Comparison of ENCODE assay signal across 12 cellular contexts in genomic region chr11:76604081-76604601, GRCh38.
DNase-seq lines count a peak whose midpoint lies in the region; ATAC-seq and TF ChIP-seq lines count a peak whose summit lies in the region.
"Had no signal": no experiment of that assay in that cellular context is flagged by ENCODE, and none has a peak within 500 bp of the region (broad histone marks: within the 10 kb centered on the region; RNA-seq: fewer than 3 reads in every experiment).

No MANE protein-coding gene starts in this region.

- peak overlapping the region in 4 of 5 experiments; percentile 21 to 59 (median 50) for H3K27ac Mint-ChIP-seq in brain
- H3K27ac Mint-ChIP-seq: CD8-positive, alpha-beta T cell had no signal

- no peaks in the 10 kb centered on the region for H3K36me3 Mint-ChIP-seq in brain
- H3K36me3 Mint-ChIP-seq: CD8-positive, alpha-beta T cell had no signal

- WGBS in mesenchymal stem cell: 88% methylated on average over 12 of the region's 12 CpGs

- peak overlapping the region in 1 of 5 experiments; percentile 6 for H3K4me3 Mint-ChIP-seq in brain
- H3K4me3 Mint-ChIP-seq: activated T-helper 17 cell treated with anti-CD3 and anti-CD28 coated beads, Interleukin-2, amount 50 U/mL, for 72 hours; CD8-positive, alpha-beta T cell had no signal

- H3K4me1 ChIP-seq in mesenchymal stem cell (ENCODE audit: control insufficient read depth, insufficient read depth, low read depth, low read length): peaks cover 9% of the 10 kb centered on the region
- H3K4me1 ChIP-seq in subcutaneous abdominal adipose tissue (ENCODE audit: control insufficient read depth in 5 of 5, insufficient read depth in 5 of 5, low read length in 5 of 5): peaks cover 16 to 52% (median 48%) of the 10 kb centered on the region in 5 donors
- peaks cover 19 to 22% of the 10 kb centered on the region in 2 donors for H3K4me1 ChIP-seq in gastrocnemius medialis

- H3K4me2 ChIP-seq in mesenchymal stem cell (ENCODE audit: low read length, poor library complexity, severe bottlenecking): no peak overlapping the region

- peak overlapping the region; percentile 4 for H4K91ac ChIP-seq in mesenchymal stem cell (ENCODE audit: low read length)

- H2AK5ac ChIP-seq in mesenchymal stem cell (ENCODE audit: low read length, severe bottlenecking): no peak overlapping the region

- H3K27me3 Mint-ChIP-seq in brain: peaks cover 9% of the 10 kb centered on the region
- H3K27me3 Mint-ChIP-seq: activated T-helper 17 cell treated with anti-CD3 and anti-CD28 coated beads, Interleukin-2, amount 50 U/mL, for 72 hours had no signal

- DNase-seq in NCI-H1694 treated with DMSO at 0.1 percent for 48 hours (lab: John Stamatoyannopoulos, UW) (peak; percentile 87), mesenchymal stem cell (no peak), gastrocnemius medialis (no peak), SW 1271 (lab: John Stamatoyannopoulos, UW) (no peak)
- DNase-seq: activated CD4-positive, CD25-positive, alpha-beta regulatory T cell treated with anti-CD3 and anti-CD28 coated beads, Interleukin-2, amount 50 U/mL, for 72 hours; erythroblast had no signal

- H3K18ac ChIP-seq in mesenchymal stem cell (ENCODE audit: low read depth in 1 of 2, low read length in 2 of 2): peak overlapping the region in 1 of 2 experiments; percentile 23

- H2BK12ac ChIP-seq in mesenchymal stem cell (ENCODE audit: low read length in 2 of 2): peak overlapping the region; percentile 9 to 73

- H3K36me3 ChIP-seq in mesenchymal stem cell (ENCODE audit: control insufficient read depth in 1 of 2, insufficient read depth in 2 of 2, low read depth in 1 of 2, low read length in 2 of 2): no peaks in the 10 kb centered on the region
- no peaks in the 10 kb centered on the region for H3K36me3 ChIP-seq in subcutaneous abdominal adipose tissue (ENCODE audit: control insufficient read depth in 5 of 5, insufficient read depth in 5 of 5, low read length in 5 of 5)
- no peaks in the 10 kb centered on the region for H3K36me3 ChIP-seq in gastrocnemius medialis

- TF ChIP-seq POLR2A in gastrocnemius medialis (IDR thresholded peaks at IDR 0.05): no peak

- H3K9me3 Mint-ChIP-seq in brain: peaks cover 2 to 6% (median 5%) of the 10 kb centered on the region in 5 experiments
- H3K9me3 Mint-ChIP-seq: activated T-helper 17 cell treated with anti-CD3 and anti-CD28 coated beads, Interleukin-2, amount 50 U/mL, for 72 hours; CD8-positive, alpha-beta T cell had no signal

- H3K9me3 ChIP-seq in mesenchymal stem cell (ENCODE audit: control insufficient read depth, low read length) (no peaks in the 10 kb centered on the region), subcutaneous abdominal adipose tissue (ENCODE audit: control insufficient read depth in 5 of 5, low read length in 5 of 5) (no peaks in the 10 kb centered on the region), gastrocnemius medialis (no peaks in the 10 kb centered on the region)

- H3K9ac ChIP-seq in mesenchymal stem cell (ENCODE audit: low read length) (peak overlapping the region; percentile 58), subcutaneous abdominal adipose tissue (ENCODE audit: low read length in 5 of 5) (peak overlapping the region in 1 of 5 donors; percentile 32)

- H3K79me1 ChIP-seq in mesenchymal stem cell (replicated peaks; ENCODE audit: low read length, poor library complexity, severe bottlenecking): no peaks in the 10 kb centered on the region

- H3K4me3 ChIP-seq in mesenchymal stem cell (ENCODE audit: insufficient read depth in 1 of 2, low read depth in 1 of 2, low read length in 2 of 2) (no peak overlapping the region), subcutaneous abdominal adipose tissue (ENCODE audit: low read depth in 1 of 5, low read length in 5 of 5) (no peak overlapping the region), gastrocnemius medialis (no peak overlapping the region)

- in situ Hi-C loops in gastrocnemius medialis (cut with MboI; ENCODE audit: low sequenced_read_pairs in 4 of 4): no loop called here

- H2AFZ ChIP-seq in mesenchymal stem cell (ENCODE audit: low read depth, low read length): no peak overlapping the region

- ATAC-seq in gastrocnemius medialis: no peak
- ATAC-seq in GM21825 (IDR thresholded peaks at IDR 0.05; ENCODE audit: unreplicated experiment): no peak
- ATAC-seq in HG03565 (IDR thresholded peaks at IDR 0.05; ENCODE audit: unreplicated experiment): no peak
- ATAC-seq: activated T-helper 17 cell treated with anti-CD3 and anti-CD28 coated beads, Interleukin-2, amount 50 U/mL, for 72 hours; CD8-positive, alpha-beta T cell had no signal

- no peak overlapping the region for H3K23ac ChIP-seq in mesenchymal stem cell (ENCODE audit: low read length in 2 of 2)

- intact Hi-C loops in gastrocnemius medialis (cut with DNase I; ENCODE audit: low total_unique reads): loop anchor here (5.0 kb wide), 1 partner anchor 73 kb away; no protein-coding TSS in a partner anchor

- H2BK5ac ChIP-seq in mesenchymal stem cell (ENCODE audit: low read depth, low read length, poor library complexity, severe bottlenecking): no peak overlapping the region

- no peak overlapping the region for H3K4ac ChIP-seq in mesenchymal stem cell (ENCODE audit: low read depth in 1 of 2, low read length in 2 of 2)

- H3K4me1 Mint-ChIP-seq in brain: peaks cover 18% of the 10 kb centered on the region
- H3K4me1 Mint-ChIP-seq: activated T-helper 17 cell treated with anti-CD3 and anti-CD28 coated beads, Interleukin-2, amount 50 U/mL, for 72 hours had no signal

- H3K27me3 ChIP-seq in mesenchymal stem cell (ENCODE audit: control insufficient read depth in 1 of 2, insufficient read depth in 1 of 2, low read length in 2 of 2) (no peaks in the 10 kb centered on the region), subcutaneous abdominal adipose tissue (ENCODE audit: control insufficient read depth in 5 of 5, insufficient read depth in 4 of 5, low read length in 5 of 5) (no peaks in the 10 kb centered on the region), gastrocnemius medialis (no peaks in the 10 kb centered on the region)

- H3K27ac ChIP-seq in mesenchymal stem cell (ENCODE audit: low read length, poor library complexity, severe bottlenecking): no peak overlapping the region
- H3K27ac ChIP-seq in subcutaneous abdominal adipose tissue (ENCODE audit: low read depth, low read length): peak overlapping the region; percentile 84
- H3K27ac ChIP-seq in gastrocnemius medialis: peak overlapping the region in 2 of 4 donors; percentile 31 to 37

- no peak overlapping the region for H3K14ac ChIP-seq in mesenchymal stem cell (ENCODE audit: low read length in 2 of 2)

- H2BK15ac ChIP-seq in mesenchymal stem cell (ENCODE audit: low read depth, poor library complexity, severe bottlenecking): peak overlapping the region; percentile 15

- TF ChIP-seq CTCF in brain (conservative IDR thresholded peaks at IDR 0.05): no peak
- TF ChIP-seq CTCF in gastrocnemius medialis (IDR thresholded peaks at IDR 0.05 in 4 of 5, conservative IDR thresholded peaks at IDR 0.05 in 1 of 5): no peak

- H2BK120ac ChIP-seq in mesenchymal stem cell (ENCODE audit: low read depth, low read length): no peak overlapping the region

- no peak overlapping the region for H4K8ac ChIP-seq in mesenchymal stem cell (ENCODE audit: low read length)
